17 cellular contexts compared by ENCODE assay signal in genomic region chr1:95396557-95396956, GRCh38.
DNase-seq lines count a peak whose midpoint lies in the region; TF ChIP-seq lines count a peak whose summit lies in the region.
"Had no signal": no experiment of that assay in that cellular context is flagged by ENCODE, and none has a peak within 500 bp of the region (broad histone marks: within the 10 kb centered on the region; RNA-seq: fewer than 3 reads in every experiment).

No MANE protein-coding gene starts in this region.

- no peak overlapping the region for H3K4me2 ChIP-seq in smooth muscle cell
- H3K4me2 ChIP-seq: BLaER1 treated with 17β-estradiol and CSF1 and Interleukin-3, amounts not matched to agents 10 nM and 100 nM had no signal

- TF ChIP-seq EP300 in sigmoid colon (IDR thresholded peaks at IDR 0.05), result no peak

- CTCF ChIA-PET in Calu3 (lab: Charles Lee), result no interaction called here

- H3K79me2 ChIP-seq in smooth muscle cell (ENCODE audit: low read depth), result no peaks in the 10 kb centered on the region

- H3K27me3 ChIP-seq in smooth muscle cell (ENCODE audit: low read depth) (no peaks in the 10 kb centered on the region), ascending aorta (no peaks in the 10 kb centered on the region), sigmoid colon (no peaks in the 10 kb centered on the region)
- H3K27me3 ChIP-seq: BLaER1 treated with 17β-estradiol and CSF1 and Interleukin-3, amounts not matched to agents 10 nM and 100 nM had no signal

- 25% methylated on average over 3 of the region's 3 CpGs for WGBS in smooth muscle cell (ENCODE audit: low lambda C conversion rate)
- WGBS in sigmoid colon, 2 donors, result 52 to 71% methylated on average over 3 of the region's 3 CpGs

- H3K9me3 ChIP-seq in SK-N-MC (ENCODE audit: low read depth, low read length) (no peaks in the 10 kb centered on the region), smooth muscle cell (replicated peaks; ENCODE audit: low read depth) (no peaks in the 10 kb centered on the region), ascending aorta (peaks cover 0 to 3% of the 10 kb centered on the region in 2 donors), sigmoid colon (peaks cover 0 to 4% (median 0%) of the 10 kb centered on the region in 4 donors)

- H3K4me1 ChIP-seq in smooth muscle cell (ENCODE audit: low read depth) (no peaks in the 10 kb centered on the region), ascending aorta (no peaks in the 10 kb centered on the region), sigmoid colon (no peaks in the 10 kb centered on the region)
- H3K4me1 ChIP-seq: BLaER1 treated with 17β-estradiol and CSF1 and Interleukin-3, amounts not matched to agents 10 nM and 100 nM had no signal

- H3K4me3 Mint-ChIP-seq in Calu3 (ENCODE audit: low read depth, unreplicated experiment), result no peak overlapping the region
- H3K4me3 Mint-ChIP-seq: CD8-positive, alpha-beta T cell; IgD-negative memory B cell had no signal

- H3K9ac ChIP-seq in SK-N-MC (ENCODE audit: insufficient read length), result no peak overlapping the region
- no peak overlapping the region for H3K9ac ChIP-seq in smooth muscle cell (ENCODE audit: low read depth)
- H3K9ac ChIP-seq: BLaER1 treated with 17β-estradiol and CSF1 and Interleukin-3, amounts not matched to agents 10 nM and 100 nM; GM23248 had no signal

- no peak overlapping the region for H3K4me3 ChIP-seq in SK-N-MC
- H3K4me3 ChIP-seq in smooth muscle cell, result no peak overlapping the region
- no peak overlapping the region for H3K4me3 ChIP-seq in ascending aorta
- H3K4me3 ChIP-seq in sigmoid colon, result no peak overlapping the region
- H3K4me3 ChIP-seq: BLaER1 treated with 17β-estradiol and CSF1 and Interleukin-3, amounts not matched to agents 10 nM and 100 nM; GM23248 had no signal

- intact Hi-C loops in ascending aorta (cut with DNase I), result no loop called here
- intact Hi-C loops in sigmoid colon (cut with DNase I), result no loop called here
- intact Hi-C loops in Calu3 (cut with micrococcal nuclease; ENCODE audit: unreplicated experiment), result no loop called here

- H3K36me3 ChIP-seq in SK-N-MC (ENCODE audit: insufficient read depth, low read length) (no peaks in the 10 kb centered on the region), smooth muscle cell (ENCODE audit: low read depth) (no peaks in the 10 kb centered on the region), ascending aorta (no peaks in the 10 kb centered on the region), sigmoid colon (no peaks in the 10 kb centered on the region)
- H3K36me3 ChIP-seq: BLaER1 treated with 17β-estradiol and CSF1 and Interleukin-3, amounts not matched to agents 10 nM and 100 nM had no signal

- no peak overlapping the region for H3K27ac Mint-ChIP-seq in Calu3 (ENCODE audit: unreplicated experiment)
- H3K27ac Mint-ChIP-seq: CD8-positive, alpha-beta T cell had no signal

- DNase-seq in NCI-H2171 treated with DMSO at 0.1 percent for 48 hours (lab: John Stamatoyannopoulos, UW) (peak; percentile 15), NCI-H2171 (lab: John Stamatoyannopoulos, UW) (no peak), NCI-H446 treated with DMSO at 0.1 percent for 48 hours (lab: John Stamatoyannopoulos, UW) (peak; percentile 32), SK-N-MC (ENCODE audit: low read depth, low spot score) (no peak), smooth muscle cell (lab: John Stamatoyannopoulos, UW; ENCODE audit: unreplicated experiment) (no peak), ascending aorta (ENCODE audit: low spot score in 2 of 2) (no peak), sigmoid colon (no peak), Calu3 (no peak)
- DNase-seq: 8988T; CD8-positive, alpha-beta T cell; DMS153; DMS79; GDM1; GM23248; HCEC 1CT had no signal

- no peaks in the 10 kb centered on the region for H3K36me3 Mint-ChIP-seq in Calu3 (ENCODE audit: insufficient read depth, unreplicated experiment)
- H3K36me3 Mint-ChIP-seq: CD8-positive, alpha-beta T cell; IgD-negative memory B cell had no signal

- H3F3A ChIP-seq in smooth muscle cell (ENCODE audit: low read depth), result no peaks in the 10 kb centered on the region

- no peak for TF ChIP-seq POLR2A in sigmoid colon (IDR thresholded peaks at IDR 0.05)

- no peaks in the 10 kb centered on the region for H3K4me1 Mint-ChIP-seq in Calu3 (ENCODE audit: low read depth, unreplicated experiment)
- H3K4me1 Mint-ChIP-seq: IgD-negative memory B cell had no signal

- no peaks in the 10 kb centered on the region for H3K27me3 Mint-ChIP-seq in Calu3 (ENCODE audit: unreplicated experiment)

- no TSS peak for BruUV-seq in Calu3 (replicated peaks; lab: Mats Ljungman, UMichigan)

- H2AFZ ChIP-seq in smooth muscle cell (ENCODE audit: low read depth), result peak overlapping the region; percentile 20
- H2AFZ ChIP-seq: GM23248 had no signal

- no peaks in the 10 kb centered on the region for H4K20me1 ChIP-seq in smooth muscle cell (ENCODE audit: low read depth)
- H4K20me1 ChIP-seq: BLaER1 treated with 17β-estradiol and CSF1 and Interleukin-3, amounts not matched to agents 10 nM and 100 nM had no signal

- H3K27ac ChIP-seq in SK-N-MC (peak overlapping the region; percentile 32; the same call in 1 of the 2 replicates), smooth muscle cell (ENCODE audit: low read depth) (no peak overlapping the region), ascending aorta (no peak overlapping the region), sigmoid colon (no peak overlapping the region)
- H3K27ac ChIP-seq: BLaER1 treated with 17β-estradiol and CSF1 and Interleukin-3, amounts not matched to agents 10 nM and 100 nM; GM23248 had no signal

- no peak for TF ChIP-seq CTCF in smooth muscle cell (IDR thresholded peaks at IDR 0.05; ENCODE audit: borderline replicate concordance, insufficient read depth, poor library complexity, severe bottlenecking)
- TF ChIP-seq CTCF in ascending aorta (IDR thresholded peaks at IDR 0.05), result no peak
- TF ChIP-seq CTCF in sigmoid colon (IDR thresholded peaks at IDR 0.05), result no peak
- TF ChIP-seq CTCF in Calu3 (IDR thresholded peaks at IDR 0.05; ENCODE audit: unreplicated experiment), result no peak

- peaks cover 8% of the 10 kb centered on the region for H3K9me3 Mint-ChIP-seq in Calu3 (ENCODE audit: low read depth, unreplicated experiment)
- H3K9me3 Mint-ChIP-seq: CD8-positive, alpha-beta T cell had no signal

Comparison
In these comparisons a context has a peak if more than half of its experiments do, and no peak if none do; other contexts are left out.
1. DNase-seq: peak in NCI-H2171 treated with DMSO at 0.1 percent for 48 hours (single experiment) and NCI-H446 treated with DMSO at 0.1 percent for 48 hours (single experiment); none in NCI-H2171 (single experiment), SK-N-MC (single experiment), smooth muscle cell (single experiment), ascending aorta (0 of 2), sigmoid colon (single experiment) and Calu3 (single experiment).